ENCODE assay signal across 29 cellular contexts in the genomic region with DNA sequence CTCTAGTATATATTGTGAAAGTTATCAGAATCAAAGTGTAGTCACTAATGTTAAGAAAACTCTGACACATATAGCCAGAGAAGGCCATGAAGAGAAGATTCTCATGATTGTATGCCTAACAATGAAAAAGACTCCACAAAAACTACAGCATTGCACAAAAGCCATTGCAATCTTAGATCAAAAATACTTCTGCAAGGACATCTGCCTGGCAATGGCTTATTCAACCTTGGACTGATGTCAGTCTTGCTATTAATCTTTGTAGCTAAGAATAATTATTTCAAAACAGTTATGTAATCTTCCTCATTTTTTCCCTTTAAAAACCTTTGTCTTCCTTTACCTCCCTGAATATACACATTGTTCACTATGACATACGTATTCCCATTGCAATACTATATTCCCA.
"Had no signal": no experiment of that assay in that cellular context is flagged by ENCODE, and none has a peak within 500 bp of the region (broad histone marks: within the 10 kb centered on the region; RNA-seq: fewer than 3 reads in every experiment).

No MANE protein-coding gene starts in this region.

- H3K27me3 ChIP-seq: colonic mucosa, dorsolateral prefrontal cortex, esophagus muscularis mucosa, esophagus squamous epithelium, foreskin keratinocyte, gastrocnemius medialis, gastroesophageal sphincter, heart left ventricle, heart right ventricle had no signal

- H3K36me3 ChIP-seq: colonic mucosa, esophagus muscularis mucosa, esophagus squamous epithelium, gastrocnemius medialis, gastroesophageal sphincter, heart left ventricle, heart right ventricle had no signal

- H3K4me3 Mint-ChIP-seq: dendritic cell treated with granulocyte-macrophage colony-stimulating factor and Interleukin-4, amounts not matched to agents 40 ng/mL and 50 ng/mL, for 4 days; effector memory CD8-positive, alpha-beta T cell; endodermal cell had no signal

- H3K27ac Mint-ChIP-seq: dendritic cell treated with granulocyte-macrophage colony-stimulating factor and Interleukin-4, amounts not matched to agents 40 ng/mL and 50 ng/mL, for 4 days; effector memory CD8-positive, alpha-beta T cell; endodermal cell had no signal

- ATAC-seq: effector memory CD8-positive, alpha-beta T cell; esophagus mucosa; foreskin keratinocyte; gastrocnemius medialis; gastroesophageal sphincter; heart left ventricle; heart right ventricle had no signal

- H3K4me1 ChIP-seq: colonic mucosa, esophagus squamous epithelium, foreskin keratinocyte, heart left ventricle, heart right ventricle had no signal

- DNase-seq: colonic mucosa; cortex of kidney; dermis blood vessel endothelial cell; dorsolateral prefrontal cortex; effector CD4-positive, alpha-beta T cell; effector CD8-positive, alpha-beta T cell; effector memory CD4-positive, alpha-beta T cell; effector memory CD8-positive, alpha-beta T cell; endodermal cell; erythroblast; esophagus squamous epithelium; foreskin fibroblast; foreskin keratinocyte; foreskin melanocyte; gastrocnemius medialis; glutamatergic neuron; head of caudate nucleus; heart left ventricle; heart right ventricle had no signal

- H3K4me3 ChIP-seq: colonic mucosa, coronary artery, dorsolateral prefrontal cortex, esophagus muscularis mucosa, esophagus squamous epithelium, gastrocnemius medialis, gastroesophageal sphincter, heart left ventricle, heart right ventricle had no signal

- FAIRE-seq: colon, endometrium, endothelial cell of umbilical vein, frontal cortex had no signal

- H3K9me3 Mint-ChIP-seq: dendritic cell treated with granulocyte-macrophage colony-stimulating factor and Interleukin-4, amounts not matched to agents 40 ng/mL and 50 ng/mL, for 4 days; effector memory CD8-positive, alpha-beta T cell had no signal

- H3K9me3 ChIP-seq: colonic mucosa, esophagus muscularis mucosa, esophagus squamous epithelium, gastrocnemius medialis, gastroesophageal sphincter had no signal

- H3K27ac ChIP-seq: colonic mucosa, coronary artery, dorsolateral prefrontal cortex, epithelial cell of prostate, esophagus muscularis mucosa, esophagus squamous epithelium, foreskin keratinocyte, gastrocnemius medialis, gastroesophageal sphincter, heart left ventricle, heart right ventricle had no signal
